Comparison of ENCODE assay signal across 15 cellular contexts in genomic region chr7:19405546-19405945, GRCh38.
A peak's percentile ranks its signal among the peaks of the same experiment; 100 is the strongest.
DNase-seq lines count a peak whose midpoint lies in the region; TF ChIP-seq lines count a peak whose summit lies in the region.
"Had no signal": no experiment of that assay in that cellular context is flagged by ENCODE, and none has a peak within 500 bp of the region (broad histone marks: within the 10 kb centered on the region; RNA-seq: fewer than 3 reads in every experiment).

No MANE protein-coding gene starts in this region.

- H3K18ac ChIP-seq in mesenchymal stem cell (ENCODE audit: low read depth in 1 of 2, low read length in 2 of 2): no peak overlapping the region

- no peak overlapping the region for H4K8ac ChIP-seq in mesenchymal stem cell (ENCODE audit: low read length)

- no peak overlapping the region for H3K4me2 ChIP-seq in mesenchymal stem cell (ENCODE audit: low read length, poor library complexity, severe bottlenecking)

- H3K36me3 ChIP-seq in mesenchymal stem cell (ENCODE audit: control insufficient read depth in 1 of 2, insufficient read depth in 2 of 2, low read depth in 1 of 2, low read length in 2 of 2): no peaks in the 10 kb centered on the region
- H3K36me3 ChIP-seq: ascending aorta had no signal

- no peak for TF ChIP-seq CTCF in AG10803 (conservative IDR thresholded peaks at IDR 0.05; ENCODE audit: low read length)
- no peak for TF ChIP-seq CTCF in astrocyte of the spinal cord (IDR thresholded peaks at IDR 0.05; ENCODE audit: low read depth, low read length)

- no peak overlapping the region for H2BK15ac ChIP-seq in mesenchymal stem cell (ENCODE audit: low read depth, poor library complexity, severe bottlenecking)

- no peak overlapping the region for H2AK5ac ChIP-seq in mesenchymal stem cell (ENCODE audit: low read length, severe bottlenecking)

- no peak overlapping the region for H2BK12ac ChIP-seq in mesenchymal stem cell (ENCODE audit: low read length in 2 of 2)

- no peaks in the 10 kb centered on the region for H3K27me3 ChIP-seq in mesenchymal stem cell (ENCODE audit: control insufficient read depth in 1 of 2, insufficient read depth in 1 of 2, low read length in 2 of 2)
- H3K27me3 ChIP-seq: ascending aorta had no signal

- H3K4me3 ChIP-seq in AG10803 (ENCODE audit: low read length) (no peak overlapping the region), astrocyte of the spinal cord (ENCODE audit: low read depth, low read length) (no peak overlapping the region), mesenchymal stem cell (ENCODE audit: insufficient read depth in 1 of 2, low read depth in 1 of 2, low read length in 2 of 2) (peak overlapping the region in 1 of 2 experiments; percentile 55)
- H3K4me3 ChIP-seq in Jurkat, Clone E6-1 (ENCODE audit: low read length): peak overlapping the region; percentile 13; the same call in 1 of the 2 replicates
- H3K4me3 ChIP-seq: ascending aorta, K562, psoas muscle had no signal

- no peak overlapping the region for H3K4ac ChIP-seq in mesenchymal stem cell (ENCODE audit: low read depth in 1 of 2, low read length in 2 of 2)

- no peak overlapping the region for H2AFZ ChIP-seq in mesenchymal stem cell (ENCODE audit: low read depth, low read length)

- DNase-seq in AG10803 (ENCODE audit: low read depth): peak; percentile 74
- DNase-seq in Jurkat, Clone E6-1 (ENCODE audit: low read depth, low spot score): no peak
- DNase-seq in astrocyte of the spinal cord (ENCODE audit: low read depth, low spot score): peak; percentile 72
- DNase-seq in mesenchymal stem cell: peak; percentile 71
- DNase-seq in NCI-H2081 (lab: John Stamatoyannopoulos, UW): no peak
- no peak for DNase-seq in effector CD4-positive, alpha-beta T cell
- no peak for DNase-seq in activated naive CD4-positive, alpha-beta T cell (lab: John Stamatoyannopoulos, UW)
- no peak for DNase-seq in NCI-H1694 (lab: John Stamatoyannopoulos, UW)
- DNase-seq: activated CD4-positive, CD25-positive, alpha-beta regulatory T cell treated with anti-CD3 and anti-CD28 coated beads, Interleukin-2, amount 50 U/mL, for 72 hours; NCI-H1930; psoas muscle; stimulated activated CD4-positive, alpha-beta T cell treated with anti-CD3 and anti-CD28 coated beads, Interleukin-2, amount 100 ng/mL, for 48 hours; stimulated activated naive CD8-positive, alpha-beta T cell treated with anti-CD3 and anti-CD28 coated beads, Interleukin-15, Interleukin-2, amounts not matched to agents 100 U/mL and 50 U/mL, for 24 hours had no signal

- H3K79me1 ChIP-seq in mesenchymal stem cell (replicated peaks; ENCODE audit: low read length, poor library complexity, severe bottlenecking): no peaks in the 10 kb centered on the region

- peaks cover 1% of the 10 kb centered on the region for H3K4me1 ChIP-seq in mesenchymal stem cell (ENCODE audit: control insufficient read depth, insufficient read depth, low read depth, low read length)
- H3K4me1 ChIP-seq: ascending aorta, psoas muscle had no signal

- H2BK5ac ChIP-seq in mesenchymal stem cell (ENCODE audit: low read depth, low read length, poor library complexity, severe bottlenecking): no peak overlapping the region

- peak overlapping the region; percentile 69 for H3K9ac ChIP-seq in mesenchymal stem cell (ENCODE audit: low read length)

- no peak overlapping the region for H3K23ac ChIP-seq in mesenchymal stem cell (ENCODE audit: low read length in 2 of 2)

- H3K9me3 ChIP-seq in mesenchymal stem cell (ENCODE audit: control insufficient read depth, low read length): no peaks in the 10 kb centered on the region
- H3K9me3 ChIP-seq: ascending aorta, psoas muscle had no signal

- H3K27ac ChIP-seq in mesenchymal stem cell (ENCODE audit: low read length, poor library complexity, severe bottlenecking): peak overlapping the region; percentile 97
- H3K27ac ChIP-seq: ascending aorta, psoas muscle had no signal

- H2BK120ac ChIP-seq in mesenchymal stem cell (ENCODE audit: low read depth, low read length): no peak overlapping the region

- no peak overlapping the region for H4K91ac ChIP-seq in mesenchymal stem cell (ENCODE audit: low read length)

- H3K14ac ChIP-seq in mesenchymal stem cell (ENCODE audit: low read length in 2 of 2): no peak overlapping the region

- in situ Hi-C loops in astrocyte of the spinal cord (cut with HindIII; ENCODE audit: low sequenced_read_pairs): no loop called here

- 34% methylated on average over 2 of the region's 2 CpGs for WGBS in mesenchymal stem cell

Comparison
In these comparisons a context has a peak if more than half of its experiments do, and no peak if none do; other contexts are left out.
1. DNase-seq: peak in AG10803 (single experiment), astrocyte of the spinal cord (single experiment) and mesenchymal stem cell (single experiment); none in Jurkat, Clone E6-1 (single experiment), NCI-H2081 (0 of 2), effector CD4-positive, alpha-beta T cell (single experiment), activated naive CD4-positive, alpha-beta T cell (0 of 4) and NCI-H1694 (single experiment).